Comparison of ENCODE assay signal across 8 cellular contexts in the genomic region with DNA sequence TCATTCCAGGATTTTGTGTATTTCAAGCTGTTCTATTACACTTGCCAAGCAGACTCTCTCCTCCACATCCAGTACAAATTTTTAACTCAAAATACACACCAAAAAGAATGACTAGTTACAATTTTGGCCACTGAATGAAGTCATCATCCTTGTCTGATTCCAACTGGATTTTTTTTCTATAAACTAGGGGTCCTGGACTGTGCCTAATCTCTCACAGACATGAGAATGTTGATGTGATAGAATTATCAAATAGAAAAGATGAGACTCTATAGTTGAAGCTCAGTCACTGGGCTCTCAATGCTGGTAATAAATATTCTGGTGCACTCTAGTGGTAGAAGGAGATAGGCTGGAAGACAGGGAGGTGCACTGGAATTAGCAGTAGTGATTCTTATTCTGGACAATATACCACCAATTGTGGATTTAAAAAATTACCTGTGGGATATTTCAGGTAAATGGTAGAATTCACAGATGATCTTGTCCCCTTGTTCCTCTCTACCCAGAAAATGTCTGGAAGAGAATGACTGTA.
DNase-seq lines count a peak whose midpoint lies in the region; ATAC-seq and TF ChIP-seq lines count a peak whose summit lies in the region.

No MANE protein-coding gene starts in this region.

- CTCF ChIA-PET in activated CD4-positive, alpha-beta T cell treated with anti-CD3 and anti-CD28 coated beads, Interleukin-2, amount 10 ng/mL, durations not matched to agents 7 days and 5 days (lab: Charles Lee): no interaction called here

- H3K27me3 Mint-ChIP-seq in natural killer cell (ENCODE audit: low read depth in 2 of 2): peaks cover 0 to 7% of the 10 kb centered on the region in 2 donors
- H3K27me3 Mint-ChIP-seq in activated CD4-positive, alpha-beta T cell treated with anti-CD3 and anti-CD28 coated beads, Interleukin-2, amount 10 ng/mL, durations not matched to agents 7 days and 5 days: peaks cover 4% of the 10 kb centered on the region

- H3K4me3 Mint-ChIP-seq in natural killer cell: no peak overlapping the region
- no peak overlapping the region for H3K4me3 Mint-ChIP-seq in activated CD4-positive, alpha-beta T cell treated with anti-CD3 and anti-CD28 coated beads, Interleukin-2, amount 10 ng/mL, durations not matched to agents 7 days and 5 days

- DNase-seq in NCI-H187 treated with DMSO at 0.1 percent for 48 hours (lab: John Stamatoyannopoulos, UW) (peak; percentile 46), dermis microvascular lymphatic vessel endothelial cell (ENCODE audit: low read depth in 2 of 2) (peak; percentile 11 to 26), psoas muscle (no peak), natural killer cell (no peak), aorta (no peak)
- no peak for DNase-seq in effector memory CD4-positive, alpha-beta T cell
- DNase-seq in activated CD4-positive, alpha-beta T cell treated with anti-CD3 and anti-CD28 coated beads, Interleukin-2, amount 10 ng/mL, durations not matched to agents 7 days and 5 days: no peak

- no peaks in the 10 kb centered on the region for H3K4me1 Mint-ChIP-seq in natural killer cell
- H3K4me1 Mint-ChIP-seq in activated CD4-positive, alpha-beta T cell treated with anti-CD3 and anti-CD28 coated beads, Interleukin-2, amount 10 ng/mL, durations not matched to agents 7 days and 5 days: no peaks in the 10 kb centered on the region

- no peak overlapping the region for H3K27ac ChIP-seq in psoas muscle
- H3K27ac ChIP-seq in effector memory CD4-positive, alpha-beta T cell (ENCODE audit: insufficient read depth, low read length, poor library complexity, severe bottlenecking): no peak overlapping the region
- no peak overlapping the region for H3K27ac ChIP-seq in aorta (ENCODE audit: low read depth in 1 of 2, low read length in 2 of 2)

- H3K9me3 ChIP-seq in psoas muscle (no peaks in the 10 kb centered on the region), aorta (ENCODE audit: control insufficient read depth, low read length) (no peaks in the 10 kb centered on the region)
- H3K9me3 ChIP-seq in effector memory CD4-positive, alpha-beta T cell (ENCODE audit: control insufficient read depth, low read length): no peaks in the 10 kb centered on the region

- H3K4me1 ChIP-seq in psoas muscle: no peaks in the 10 kb centered on the region
- no peaks in the 10 kb centered on the region for H3K4me1 ChIP-seq in effector memory CD4-positive, alpha-beta T cell (ENCODE audit: control insufficient read depth, insufficient read depth, low read length, poor library complexity, severe bottlenecking)
- no peaks in the 10 kb centered on the region for H3K4me1 ChIP-seq in aorta (ENCODE audit: control insufficient read depth in 1 of 2, insufficient read depth in 2 of 2, low read length in 2 of 2)

- H3K4me3 ChIP-seq in psoas muscle: no peak overlapping the region
- no peak overlapping the region for H3K4me3 ChIP-seq in effector memory CD4-positive, alpha-beta T cell (ENCODE audit: insufficient read depth, low read depth, low read length, poor library complexity, severe bottlenecking)
- no peak overlapping the region for H3K4me3 ChIP-seq in aorta (ENCODE audit: low read length in 2 of 2)

- ATAC-seq in GM18498 (IDR thresholded peaks at IDR 0.05; ENCODE audit: unreplicated experiment) (peak; percentile 57), psoas muscle (peak; percentile 71 to 86 (median 76)), natural killer cell (no peak), aorta (ENCODE audit: low FRiP score) (no peak)

- H3K27me3 ChIP-seq in psoas muscle (ENCODE audit: insufficient read depth in 3 of 3, low read length in 2 of 3) (no peaks in the 10 kb centered on the region), aorta (ENCODE audit: control insufficient read depth in 1 of 2, insufficient read depth in 2 of 2, low read length in 1 of 2) (peaks cover 0 to 1% of the 10 kb centered on the region in 2 donors)
- H3K27me3 ChIP-seq in effector memory CD4-positive, alpha-beta T cell (replicated peaks; ENCODE audit: control insufficient read depth, insufficient read depth, low read length, poor library complexity, severe bottlenecking): no peaks in the 10 kb centered on the region

- TF ChIP-seq CTCF in psoas muscle (IDR thresholded peaks at IDR 0.05): peak; percentile 68
- TF ChIP-seq CTCF in natural killer cell (IDR thresholded peaks at IDR 0.05): no peak

- no peaks in the 10 kb centered on the region for H3K9me3 Mint-ChIP-seq in natural killer cell
- no peaks in the 10 kb centered on the region for H3K9me3 Mint-ChIP-seq in activated CD4-positive, alpha-beta T cell treated with anti-CD3 and anti-CD28 coated beads, Interleukin-2, amount 10 ng/mL, durations not matched to agents 7 days and 5 days

- H3K27ac Mint-ChIP-seq in natural killer cell: no peak overlapping the region
- H3K27ac Mint-ChIP-seq in activated CD4-positive, alpha-beta T cell treated with anti-CD3 and anti-CD28 coated beads, Interleukin-2, amount 10 ng/mL, durations not matched to agents 7 days and 5 days: no peak overlapping the region

- intact Hi-C loops in psoas muscle (cut with DNase I): loop anchor here (2.0 kb wide), 2 partner anchors 205 to 207 kb away; no protein-coding TSS in a partner anchor
- intact Hi-C loops in natural killer cell (cut with micrococcal nuclease): no loop called here
- intact Hi-C loops in aorta (cut with DNase I): no loop called here

- no peaks in the 10 kb centered on the region for H3K36me3 Mint-ChIP-seq in natural killer cell
- H3K36me3 Mint-ChIP-seq in activated CD4-positive, alpha-beta T cell treated with anti-CD3 and anti-CD28 coated beads, Interleukin-2, amount 10 ng/mL, durations not matched to agents 7 days and 5 days (ENCODE audit: low read depth): no peaks in the 10 kb centered on the region

- no peaks in the 10 kb centered on the region for H3K36me3 ChIP-seq in psoas muscle (ENCODE audit: insufficient read depth in 1 of 2, low read depth in 1 of 2)
- H3K36me3 ChIP-seq in effector memory CD4-positive, alpha-beta T cell (ENCODE audit: control insufficient read depth, insufficient read depth, low read length): no peaks in the 10 kb centered on the region
- no peaks in the 10 kb centered on the region for H3K36me3 ChIP-seq in aorta (ENCODE audit: control insufficient read depth in 1 of 2, insufficient read depth in 2 of 2, low read length in 1 of 2)

- POLR2A ChIA-PET in activated CD4-positive, alpha-beta T cell treated with anti-CD3 and anti-CD28 coated beads, Interleukin-2, amount 10 ng/mL, durations not matched to agents 7 days and 5 days (lab: Charles Lee): no interaction called here

Comparison
In these comparisons a context has a peak if more than half of its experiments do, and no peak if none do; other contexts are left out.
1. ATAC-seq: peak in GM18498 (single experiment) and psoas muscle (4 of 4); none in natural killer cell (0 of 3) and aorta (single experiment).
2. DNase-seq: peak in NCI-H187 treated with DMSO at 0.1 percent for 48 hours (single experiment) and dermis microvascular lymphatic vessel endothelial cell (2 of 2); none in psoas muscle (0 of 2), natural killer cell (single experiment), effector memory CD4-positive, alpha-beta T cell (0 of 3), activated CD4-positive, alpha-beta T cell treated with anti-CD3 and anti-CD28 coated beads, Interleukin-2, amount 10 ng/mL, durations not matched to agents 7 days and 5 days (single experiment) and aorta (0 of 2).
3. intact Hi-C loops: an anchor here in psoas muscle (2.0 kb wide); none called in natural killer cell and aorta.